ENCODE assay signal across 11 cellular contexts in the genomic region with DNA sequence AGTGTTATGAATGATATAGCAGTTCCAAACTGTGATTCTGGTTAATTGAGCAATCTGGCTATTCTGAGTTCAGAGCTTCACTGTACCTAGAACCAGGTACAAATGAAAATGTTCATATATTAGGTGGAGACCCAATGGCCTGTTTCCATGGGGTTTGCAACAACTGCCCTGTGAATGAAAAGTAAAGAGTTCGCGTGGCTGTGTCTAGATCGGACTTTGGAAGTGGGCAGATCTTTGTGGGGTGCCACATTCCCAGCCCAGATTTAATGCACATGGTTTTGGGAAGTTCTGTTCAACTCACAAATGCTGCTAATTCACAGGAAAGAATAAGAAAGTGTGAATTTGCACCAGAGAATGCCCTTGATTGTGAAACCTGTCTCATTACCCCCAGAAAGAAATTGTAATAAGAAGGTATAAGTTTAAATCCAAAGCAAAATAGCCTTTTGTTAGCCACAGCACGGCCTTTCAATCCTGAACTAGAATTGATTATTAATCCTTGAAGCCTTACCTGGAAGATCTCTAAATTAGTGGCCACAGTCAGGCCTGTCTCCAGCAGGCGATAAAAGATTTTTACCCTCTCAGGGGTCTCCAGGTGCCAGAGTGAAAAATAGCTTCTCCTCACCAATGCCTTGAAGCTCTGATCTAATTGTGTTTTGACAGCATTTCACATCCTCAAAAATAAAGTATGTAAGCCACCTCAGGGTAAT. TPM values are rescaled to one million over a fixed set of nuclear protein-coding genes. Genes with fewer than 3 reads are reported as not detected.
DNase-seq lines count a peak whose midpoint lies in the region; ATAC-seq and TF ChIP-seq lines count a peak whose summit lies in the region.
"Had no signal": no experiment of that assay in that cellular context is flagged by ENCODE, and none has a peak within 500 bp of the region (broad histone marks: within the 10 kb centered on the region; RNA-seq: fewer than 3 reads in every experiment).

No MANE protein-coding gene starts in this region.

- ATAC-seq in HG03103 (IDR thresholded peaks at IDR 0.05; ENCODE audit: low read depth, unreplicated experiment) (peak; percentile 6), natural killer cell (no peak), HG03280 (IDR thresholded peaks at IDR 0.05; ENCODE audit: unreplicated experiment) (no peak), GM19351 (IDR thresholded peaks at IDR 0.05; ENCODE audit: unreplicated experiment) (no peak), GM21723 (IDR thresholded peaks at IDR 0.05; ENCODE audit: unreplicated experiment) (no peak)

- H3K27me3 ChIP-seq in GM06990 (replicated peaks; ENCODE audit: control insufficient read depth, insufficient read depth, low read length): no peaks in the 10 kb centered on the region

- H3K36me3 ChIP-seq in GM06990 (ENCODE audit: control insufficient read depth, insufficient read depth, low read length): peaks cover 44% of the 10 kb centered on the region

- H3K9me3 Mint-ChIP-seq in activated naive CD8-positive, alpha-beta T cell treated with anti-CD3 and anti-CD28 coated beads for 36 hours: no peaks in the 10 kb centered on the region
- no peaks in the 10 kb centered on the region for H3K9me3 Mint-ChIP-seq in natural killer cell
- H3K9me3 Mint-ChIP-seq: endodermal cell had no signal

- H3K36me3 Mint-ChIP-seq in activated naive CD8-positive, alpha-beta T cell treated with anti-CD3 and anti-CD28 coated beads for 36 hours: peaks cover 63% of the 10 kb centered on the region
- peaks cover 48% of the 10 kb centered on the region for H3K36me3 Mint-ChIP-seq in natural killer cell

- H3K27ac Mint-ChIP-seq in activated naive CD8-positive, alpha-beta T cell treated with anti-CD3 and anti-CD28 coated beads for 36 hours: peak overlapping the region; percentile 87
- peak overlapping the region; percentile 78 to 81 for H3K27ac Mint-ChIP-seq in natural killer cell
- H3K27ac Mint-ChIP-seq: endodermal cell had no signal

- no peak overlapping the region for H3K4me3 Mint-ChIP-seq in activated naive CD8-positive, alpha-beta T cell treated with anti-CD3 and anti-CD28 coated beads for 36 hours
- no peak overlapping the region for H3K4me3 Mint-ChIP-seq in natural killer cell
- H3K4me3 Mint-ChIP-seq: endodermal cell had no signal

- peak overlapping the region; percentile 12; the same call in 1 of the 2 replicates for H3K4me3 ChIP-seq in GM06990 (replicated peaks; ENCODE audit: low read depth, low read length)

- H3K27me3 Mint-ChIP-seq in activated naive CD8-positive, alpha-beta T cell treated with anti-CD3 and anti-CD28 coated beads for 36 hours: no peaks in the 10 kb centered on the region
- no peaks in the 10 kb centered on the region for H3K27me3 Mint-ChIP-seq in natural killer cell (ENCODE audit: low read depth in 2 of 2)

- no peak for DNase-seq in GM06990 (ENCODE audit: extremely low read depth, insufficient read length)
- DNase-seq in activated naive CD8-positive, alpha-beta T cell treated with anti-CD3 and anti-CD28 coated beads for 36 hours: no peak
- DNase-seq in natural killer cell: no peak
- no peak for DNase-seq in hypothalamus (lab: John Stamatoyannopoulos, UW)
- DNase-seq: DMS153, endodermal cell, NCI-H2081 treated with DMSO at 0.1 percent for 48 hours had no signal

- TF ChIP-seq CTCF in GM06990 (IDR thresholded peaks at IDR 0.05; ENCODE audit: insufficient read depth, low read length, poor library complexity, severe bottlenecking) (no peak), natural killer cell (IDR thresholded peaks at IDR 0.05) (no peak)

- intact Hi-C loops in natural killer cell (cut with micrococcal nuclease): no loop called here

- H3K4me1 Mint-ChIP-seq in activated naive CD8-positive, alpha-beta T cell treated with anti-CD3 and anti-CD28 coated beads for 36 hours: peaks cover 31% of the 10 kb centered on the region
- peaks cover 34 to 36% of the 10 kb centered on the region in 2 donors for H3K4me1 Mint-ChIP-seq in natural killer cell
- H3K4me1 Mint-ChIP-seq: endodermal cell had no signal

RNA-seq across cellular contexts. Expression of a gene that starts 22.6 kb away (rescaled TPM):
- total RNA-seq in activated naive CD8-positive, alpha-beta T cell treated with anti-CD3 and anti-CD28 coated beads for 36 hours: 1 to 10 TPM; 6.5 to 7.6 TPM
- total RNA-seq in natural killer cell: 10 to 100 TPM; 48.5 to 78.0 (median 67.6) TPM

RNA-seq across cellular contexts. Expression of a gene that starts 26.2 kb away (rescaled TPM):
- total RNA-seq in activated naive CD8-positive, alpha-beta T cell treated with anti-CD3 and anti-CD28 coated beads for 36 hours: not detected
- not detected for total RNA-seq in natural killer cell
- total RNA-seq: endodermal cell had no signal

Comparison
In these comparisons a context has a peak if more than half of its experiments do, and no peak if none do; other contexts are left out.
1. RNA of a gene that starts 22.6 kb away (total RNA-seq): 48.5 to 78.0 TPM in natural killer cell; 6.5 to 7.6 TPM in activated naive CD8-positive, alpha-beta T cell treated with anti-CD3 and anti-CD28 coated beads for 36 hours; every median in the first group is over 4 times any median in the second.